In the genomic region with DNA sequence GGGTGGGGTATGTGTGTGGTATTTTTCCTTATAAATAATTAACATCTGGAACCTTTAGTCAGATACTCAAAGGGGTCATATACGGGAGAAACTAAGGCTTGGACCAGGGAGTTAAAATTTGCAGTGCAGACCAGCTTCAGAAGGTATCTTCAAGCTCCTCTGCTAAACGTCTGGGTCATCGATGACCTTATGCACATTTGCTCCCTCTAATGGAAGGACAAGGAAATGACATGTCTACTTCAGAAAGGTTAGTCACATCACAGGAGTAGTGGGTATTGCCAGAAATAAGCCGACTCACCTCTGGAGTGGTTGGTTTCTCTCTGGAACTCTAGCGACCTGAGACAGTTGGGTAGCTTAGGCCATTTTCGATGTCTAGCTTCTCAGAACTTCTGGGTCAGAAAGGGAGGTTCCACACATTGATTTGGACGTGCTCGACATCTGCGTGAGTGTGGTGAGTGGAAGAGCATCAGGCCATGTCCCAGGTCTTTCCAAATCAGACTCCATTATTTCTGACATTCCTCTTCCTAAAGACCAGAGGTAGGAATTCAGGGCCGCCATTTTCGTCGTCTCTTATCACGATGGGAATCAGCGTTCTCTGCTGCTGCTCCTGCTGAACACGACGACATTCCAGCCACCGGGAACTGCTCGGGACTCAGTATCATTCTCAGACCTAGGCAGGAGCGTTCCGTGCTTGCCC, we compare ENCODE assay signal across 8 cellular contexts. TPM values are rescaled to one million over a fixed set of nuclear protein-coding genes. Genes with fewer than 3 reads are reported as not detected.
A peak's percentile ranks its signal among the peaks of the same experiment; 100 is the strongest.
DNase-seq lines count a peak whose midpoint lies in the region; ATAC-seq and TF ChIP-seq lines count a peak whose summit lies in the region.

No MANE protein-coding gene starts in this region.

- ATAC-seq in GM19397 (IDR thresholded peaks at IDR 0.05; ENCODE audit: unreplicated experiment), result no peak

- CTCF ChIA-PET in activated naive CD4-positive, alpha-beta T cell treated with anti-CD3 and anti-CD28 coated beads for 36 hours (lab: Charles Lee), result interaction anchor here (0.6 to 10.7 kb wide), 31 partner anchors 13 to 224 kb away, joined by 3 to 415 read pairs (median 4); a partner anchor contains a TSS

- H3K4me3 Mint-ChIP-seq in activated naive CD4-positive, alpha-beta T cell treated with anti-CD3 and anti-CD28 coated beads for 36 hours, result no peak overlapping the region
- H3K4me3 Mint-ChIP-seq in HFFc6 (peak overlapping the region; percentile 71), endothelial cell (ENCODE audit: unreplicated experiment) (no peak overlapping the region)
- no peak overlapping the region for H3K4me3 Mint-ChIP-seq in T-helper 2 cell treated with Interferon-gamma antibody and Interleukin-4, amounts not matched to agents 5 μg/mL and 100 μg/mL, for 36 hours

- intact Hi-C loops in activated naive CD4-positive, alpha-beta T cell treated with anti-CD3 and anti-CD28 coated beads for 36 hours (cut with micrococcal nuclease), result loop anchor here (2.0 to 5.0 kb wide), 2 partner anchors 224 to 443 kb away; a partner anchor contains a TSS

- no peaks in the 10 kb centered on the region for H3K9me3 Mint-ChIP-seq in activated naive CD4-positive, alpha-beta T cell treated with anti-CD3 and anti-CD28 coated beads for 36 hours
- H3K9me3 Mint-ChIP-seq in HFFc6 (no peaks in the 10 kb centered on the region), endothelial cell (ENCODE audit: unreplicated experiment) (no peaks in the 10 kb centered on the region)
- H3K9me3 Mint-ChIP-seq in T-helper 2 cell treated with Interferon-gamma antibody and Interleukin-4, amounts not matched to agents 5 μg/mL and 100 μg/mL, for 36 hours, result no peaks in the 10 kb centered on the region

- no peak overlapping the region for H3K27ac Mint-ChIP-seq in activated naive CD4-positive, alpha-beta T cell treated with anti-CD3 and anti-CD28 coated beads for 36 hours
- peak overlapping the region; percentile 97 for H3K27ac Mint-ChIP-seq in HFFc6
- H3K27ac Mint-ChIP-seq in T-helper 2 cell treated with Interferon-gamma antibody and Interleukin-4, amounts not matched to agents 5 μg/mL and 100 μg/mL, for 36 hours, result no peak overlapping the region
- no peak overlapping the region for H3K27ac Mint-ChIP-seq in endothelial cell (ENCODE audit: unreplicated experiment)

- peaks cover 10% of the 10 kb centered on the region for H3K4me1 Mint-ChIP-seq in activated naive CD4-positive, alpha-beta T cell treated with anti-CD3 and anti-CD28 coated beads for 36 hours (ENCODE audit: low read depth)
- H3K4me1 Mint-ChIP-seq in HFFc6 (ENCODE audit: low read depth) (peaks cover 60% of the 10 kb centered on the region), endothelial cell (ENCODE audit: unreplicated experiment) (peaks cover 24% of the 10 kb centered on the region)
- peaks cover 8% of the 10 kb centered on the region for H3K4me1 Mint-ChIP-seq in T-helper 2 cell treated with Interferon-gamma antibody and Interleukin-4, amounts not matched to agents 5 μg/mL and 100 μg/mL, for 36 hours (ENCODE audit: low read depth)

- peak; percentile 53 for DNase-seq in activated naive CD4-positive, alpha-beta T cell treated with anti-CD3 and anti-CD28 coated beads for 36 hours
- no peak for DNase-seq in activated naive CD4-positive, alpha-beta T cell (lab: John Stamatoyannopoulos, UW)
- DNase-seq in HFFc6 (peak; percentile 88), NCI-H2029 (lab: John Stamatoyannopoulos, UW) (peak; percentile 82), endothelial cell (ENCODE audit: low spot score) (peak; percentile 25), midbrain (lab: John Stamatoyannopoulos, UW) (peak; percentile 35)
- peak; percentile 41 for DNase-seq in T-helper 2 cell treated with Interferon-gamma antibody and Interleukin-4, amounts not matched to agents 5 μg/mL and 100 μg/mL, for 36 hours (ENCODE audit: low spot score)

- H3K27me3 Mint-ChIP-seq in activated naive CD4-positive, alpha-beta T cell treated with anti-CD3 and anti-CD28 coated beads for 36 hours (ENCODE audit: low read depth), result no peaks in the 10 kb centered on the region
- H3K27me3 Mint-ChIP-seq in HFFc6 (ENCODE audit: insufficient read depth) (peaks cover 4% of the 10 kb centered on the region), endothelial cell (ENCODE audit: unreplicated experiment) (peaks cover 2% of the 10 kb centered on the region)
- no peaks in the 10 kb centered on the region for H3K27me3 Mint-ChIP-seq in T-helper 2 cell treated with Interferon-gamma antibody and Interleukin-4, amounts not matched to agents 5 μg/mL and 100 μg/mL, for 36 hours (ENCODE audit: low read depth)

- no peaks in the 10 kb centered on the region for H3K36me3 Mint-ChIP-seq in activated naive CD4-positive, alpha-beta T cell treated with anti-CD3 and anti-CD28 coated beads for 36 hours (ENCODE audit: low read depth)
- peaks cover 4% of the 10 kb centered on the region; the same call in 1 of the 2 replicates for H3K36me3 Mint-ChIP-seq in HFFc6 (ENCODE audit: low read depth)
- H3K36me3 Mint-ChIP-seq in T-helper 2 cell treated with Interferon-gamma antibody and Interleukin-4, amounts not matched to agents 5 μg/mL and 100 μg/mL, for 36 hours (ENCODE audit: low read depth), result no peaks in the 10 kb centered on the region
- H3K36me3 Mint-ChIP-seq in endothelial cell (ENCODE audit: low read depth, unreplicated experiment), result no peaks in the 10 kb centered on the region

- TF ChIP-seq CTCF in HFFc6 (IDR thresholded peaks at IDR 0.05) (peak; percentile 81), endothelial cell (IDR thresholded peaks at IDR 0.05; ENCODE audit: unreplicated experiment) (peak; percentile 76)

RNA-seq across cellular contexts. Expression of a gene that starts 31.8 kb away (rescaled TPM):
- 10 to 100 TPM; 24.0 to 27.5 TPM for total RNA-seq in activated naive CD4-positive, alpha-beta T cell treated with anti-CD3 and anti-CD28 coated beads for 36 hours
- 10 to 100 TPM; 12.6 to 17.7 (median 14.5) TPM for total RNA-seq in HFFc6 (2021; fragmentation: NEBNext Ultra II Directional; extraction: Animal tissue kit (Norgen Biotek cat#: 25700))
- 32.5 TPM for total RNA-seq in endothelial cell (ENCODE audit: unreplicated experiment)

Comparison
In these comparisons a context has a peak if more than half of its experiments do, and no peak if none do; other contexts are left out.
1. DNase-seq: peak in activated naive CD4-positive, alpha-beta T cell treated with anti-CD3 and anti-CD28 coated beads for 36 hours (single experiment), HFFc6 (single experiment), NCI-H2029 (single experiment), T-helper 2 cell treated with Interferon-gamma antibody and Interleukin-4, amounts not matched to agents 5 μg/mL and 100 μg/mL, for 36 hours (single experiment), endothelial cell (single experiment) and midbrain (single experiment); none in activated naive CD4-positive, alpha-beta T cell (0 of 4).